18 cellular contexts compared by ENCODE assay signal in the genomic region with DNA sequence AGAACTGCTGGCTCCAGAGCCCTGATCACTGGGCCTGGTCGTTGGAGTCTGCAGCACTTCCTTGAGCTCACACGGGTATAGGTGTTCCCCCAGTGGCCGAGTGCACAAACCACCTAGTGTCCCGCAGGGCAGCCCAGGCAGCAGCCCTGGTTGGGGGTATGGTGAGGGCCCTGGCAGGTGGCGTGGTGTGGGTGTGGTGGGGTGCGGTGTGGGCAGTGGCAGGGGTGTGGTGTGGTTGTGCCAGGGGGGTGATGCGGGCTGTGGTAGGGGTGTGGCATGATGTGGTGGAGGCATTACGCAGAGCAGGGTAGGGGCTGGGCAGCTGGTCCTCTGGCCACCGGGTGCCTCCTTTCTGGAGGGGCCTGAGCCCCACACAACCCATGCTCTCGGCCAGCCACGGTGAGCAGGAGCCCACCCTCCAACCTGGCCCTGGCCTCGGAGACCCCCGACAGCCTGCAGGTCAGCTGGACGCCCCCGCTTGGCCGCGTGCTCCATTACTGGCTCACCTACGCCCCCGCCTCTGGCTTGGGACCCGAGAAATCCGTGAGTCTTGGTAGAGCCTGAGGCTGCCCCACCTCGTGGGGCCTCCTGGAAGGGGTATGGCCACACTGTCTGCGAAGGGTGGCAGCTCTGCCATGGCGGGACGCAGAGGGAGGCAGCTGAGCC. TPM values are rescaled to one million over a fixed set of nuclear protein-coding genes. Genes with fewer than 3 reads are reported as not detected.
"Had no signal": no experiment of that assay in that cellular context is flagged by ENCODE, and none has a peak within 500 bp of the region (broad histone marks: within the 10 kb centered on the region; RNA-seq: fewer than 3 reads in every experiment).

No MANE protein-coding gene starts in this region.

- DNase-seq: activated CD4-positive, alpha-beta T cell treated with anti-CD3 and anti-CD28 coated beads for 1 hour; activated CD4-positive, alpha-beta T cell treated with anti-CD3 and anti-CD28 coated beads, Interleukin-2, amount 50 U/mL, for 48 hours; activated CD8-positive, alpha-beta memory T cell treated with anti-CD3 and anti-CD28 coated beads, Interleukin-2, amount 10 ng/mL, durations not matched to agents 7 days and 5 days; activated effector memory CD4-positive, alpha-beta T cell treated with anti-CD3 and anti-CD28 coated beads, Interleukin-2, amount 50 U/mL, for 16 hours; activated T-cell treated with anti-CD3 and anti-CD28 coated beads, Interleukin-2, amount 50 U/mL, for 24 hours; immature natural killer cell; mesendoderm; T-helper 9 cell had no signal

- H3K9me3 Mint-ChIP-seq: activated T-cell treated with anti-CD3 and anti-CD28 coated beads, Interleukin-2, amount 50 U/mL, for 24 hours; immature natural killer cell; neural progenitor cell; stimulated activated effector memory CD8-positive, alpha-beta T cell treated with anti-CD3 and anti-CD28 coated beads, Interleukin-12 subunit alpha, Interleukin-12 subunit beta, amount 100 ng/mL, for 72 hours; type B pancreatic cell had no signal

- H3K27me3 Mint-ChIP-seq: activated CD8-positive, alpha-beta memory T cell treated with anti-CD3 and anti-CD28 coated beads, Interleukin-2, amount 10 ng/mL, durations not matched to agents 7 days and 5 days; activated naive CD8-positive, alpha-beta T cell; type B pancreatic cell had no signal

- ATAC-seq: activated CD8-positive, alpha-beta memory T cell treated with anti-CD3 and anti-CD28 coated beads, Interleukin-2, amount 10 ng/mL, durations not matched to agents 7 days and 5 days; stimulated activated effector memory CD8-positive, alpha-beta T cell treated with anti-CD3 and anti-CD28 coated beads, Interleukin-12 subunit alpha, Interleukin-12 subunit beta, amount 100 ng/mL, for 72 hours had no signal

- H2AFZ ChIP-seq: neural progenitor cell, parathyroid adenoma had no signal

- H3K36me3 ChIP-seq: breast epithelium, neural progenitor cell had no signal

- H3K4me2 ChIP-seq: neural progenitor cell, smooth muscle cell had no signal

- FAIRE-seq: endometrium had no signal

- H3K9ac ChIP-seq: neural progenitor cell, parathyroid adenoma had no signal

- H3K4me3 ChIP-seq: neural progenitor cell, smooth muscle cell had no signal

- H3K27ac Mint-ChIP-seq: activated CD8-positive, alpha-beta memory T cell treated with anti-CD3 and anti-CD28 coated beads, Interleukin-2, amount 10 ng/mL, durations not matched to agents 7 days and 5 days; activated naive CD8-positive, alpha-beta T cell; activated T-cell treated with anti-CD3 and anti-CD28 coated beads, Interleukin-2, amount 50 U/mL, for 24 hours; immature natural killer cell; neural progenitor cell; stimulated activated effector memory CD8-positive, alpha-beta T cell treated with anti-CD3 and anti-CD28 coated beads, Interleukin-12 subunit alpha, Interleukin-12 subunit beta, amount 100 ng/mL, for 72 hours; type B pancreatic cell had no signal

- H3K27me3 ChIP-seq: neural progenitor cell had no signal

- H3K27ac ChIP-seq: breast epithelium, neural progenitor cell, parathyroid adenoma had no signal

- H3K4me1 ChIP-seq: breast epithelium had no signal

- H3K9me3 ChIP-seq: breast epithelium had no signal

- H3K4me3 Mint-ChIP-seq: activated CD8-positive, alpha-beta memory T cell treated with anti-CD3 and anti-CD28 coated beads, Interleukin-2, amount 10 ng/mL, durations not matched to agents 7 days and 5 days; activated naive CD8-positive, alpha-beta T cell; activated T-cell treated with anti-CD3 and anti-CD28 coated beads, Interleukin-2, amount 50 U/mL, for 24 hours; immature natural killer cell; neural progenitor cell; stimulated activated effector memory CD8-positive, alpha-beta T cell treated with anti-CD3 and anti-CD28 coated beads, Interleukin-12 subunit alpha, Interleukin-12 subunit beta, amount 100 ng/mL, for 72 hours; type B pancreatic cell had no signal

- H3K4me1 Mint-ChIP-seq: activated CD8-positive, alpha-beta memory T cell treated with anti-CD3 and anti-CD28 coated beads, Interleukin-2, amount 10 ng/mL, durations not matched to agents 7 days and 5 days; stimulated activated effector memory CD8-positive, alpha-beta T cell treated with anti-CD3 and anti-CD28 coated beads, Interleukin-12 subunit alpha, Interleukin-12 subunit beta, amount 100 ng/mL, for 72 hours had no signal

RNA-seq across cellular contexts. Expression of gene COL20A1, which starts 20.5 kb away (rescaled TPM):
- total RNA-seq: activated CD8-positive, alpha-beta memory T cell treated with anti-CD3 and anti-CD28 coated beads, Interleukin-2, amount 10 ng/mL, durations not matched to agents 7 days and 5 days; breast epithelium; esophagus mucosa had no signal
- polyA plus RNA-seq: immature natural killer cell had no signal

RNA-seq across cellular contexts. Expression of gene CHRNA4, which starts 47.7 kb away (rescaled TPM):
- total RNA-seq: activated CD8-positive, alpha-beta memory T cell treated with anti-CD3 and anti-CD28 coated beads, Interleukin-2, amount 10 ng/mL, durations not matched to agents 7 days and 5 days; aorta; breast epithelium; esophagus mucosa; smooth muscle cell had no signal
- polyA plus RNA-seq: aorta, immature natural killer cell had no signal

RNA-seq across cellular contexts. Expression of gene NKAIN4, which starts 59.2 kb away (rescaled TPM):
- total RNA-seq: activated CD8-positive, alpha-beta memory T cell treated with anti-CD3 and anti-CD28 coated beads, Interleukin-2, amount 10 ng/mL, durations not matched to agents 7 days and 5 days; aorta; breast epithelium; esophagus mucosa had no signal
- polyA plus RNA-seq: aorta, immature natural killer cell had no signal
